Comparison of ENCODE assay signal across 13 cellular contexts in the genomic region with DNA sequence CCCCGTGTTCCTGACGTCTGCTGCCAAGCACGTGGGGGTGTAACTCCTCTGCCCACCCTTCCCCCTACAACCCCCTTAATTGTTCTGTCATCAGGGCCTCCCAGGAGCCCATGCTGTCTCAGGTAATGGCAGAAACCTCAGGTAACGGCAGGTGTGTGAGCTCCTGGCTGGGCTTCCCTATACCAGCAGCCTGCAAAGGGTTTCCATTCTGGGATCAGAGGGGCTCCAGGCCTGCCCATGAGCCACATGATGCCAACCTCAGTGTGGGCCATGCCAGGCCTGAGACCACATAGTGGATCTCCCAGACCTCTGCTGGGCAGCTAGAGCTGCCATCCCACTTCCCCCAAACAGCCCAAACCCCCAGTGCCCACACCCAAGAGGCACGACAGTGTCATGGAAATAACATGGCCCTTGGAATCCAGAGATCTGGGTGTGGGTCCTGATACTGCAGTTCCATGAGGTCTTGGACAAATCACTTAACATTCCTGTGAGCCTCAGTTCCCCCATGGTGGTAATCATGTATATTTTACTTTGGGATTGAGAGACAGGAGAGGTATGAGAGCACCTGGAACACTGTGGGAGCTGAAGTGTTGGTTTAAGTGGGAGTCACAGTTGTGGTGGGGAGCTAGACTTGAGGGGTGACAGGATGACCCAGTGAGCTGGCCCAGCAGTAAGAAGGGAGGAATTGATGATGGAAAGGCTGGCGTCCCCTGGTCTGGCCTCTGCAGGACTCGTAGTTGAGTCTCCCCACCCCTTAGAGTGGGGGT. TPM values are rescaled to one million over a fixed set of nuclear protein-coding genes. Genes with fewer than 3 reads are reported as not detected.
"Had no signal": no experiment of that assay in that cellular context is flagged by ENCODE, and none has a peak within 500 bp of the region (broad histone marks: within the 10 kb centered on the region; RNA-seq: fewer than 3 reads in every experiment).

No MANE protein-coding gene starts in this region.

- H3K4me1 Mint-ChIP-seq: activated naive CD8-positive, alpha-beta T cell treated with anti-CD3 and anti-CD28 coated beads, Interleukin-2, amount 50 U/mL, for 24 hours had no signal

- H3K36me3 Mint-ChIP-seq: memory B cell; stimulated activated effector memory CD8-positive, alpha-beta T cell treated with anti-CD3 and anti-CD28 coated beads, Interleukin-12 subunit alpha, Interleukin-12 subunit beta, amount 100 ng/mL, for 72 hours had no signal

- H3K9me3 Mint-ChIP-seq: activated CD8-positive, alpha-beta T cell treated with anti-CD3 and anti-CD28 coated beads for 36 hours; activated naive CD8-positive, alpha-beta T cell treated with anti-CD3 and anti-CD28 coated beads, Interleukin-2, amount 50 U/mL, for 24 hours; activated T-helper 1 cell treated with anti-CD3 and anti-CD28 coated beads, Interleukin-12 subunit alpha, Interleukin-12 subunit beta, Interleukin-2, Interleukin-4 antibody, amounts not matched to agents 30 ng/mL and 10 ng/mL and 1 ng/mL, durations not matched to agents 14 hours and 24 hours and 36 hours; memory B cell; nephron; stimulated activated effector memory CD8-positive, alpha-beta T cell treated with anti-CD3 and anti-CD28 coated beads, Interleukin-12 subunit alpha, Interleukin-12 subunit beta, amount 100 ng/mL, for 72 hours had no signal

- H3K27ac ChIP-seq: brain microvascular endothelial cell, esophagus squamous epithelium, SK-N-MC, stomach, suprapubic skin had no signal

- H3K4me3 Mint-ChIP-seq: activated CD8-positive, alpha-beta T cell treated with anti-CD3 and anti-CD28 coated beads for 36 hours; activated naive CD8-positive, alpha-beta T cell treated with anti-CD3 and anti-CD28 coated beads, Interleukin-2, amount 50 U/mL, for 24 hours; activated T-helper 1 cell treated with anti-CD3 and anti-CD28 coated beads, Interleukin-12 subunit alpha, Interleukin-12 subunit beta, Interleukin-2, Interleukin-4 antibody, amounts not matched to agents 30 ng/mL and 10 ng/mL and 1 ng/mL, durations not matched to agents 14 hours and 24 hours and 36 hours; memory B cell; stimulated activated effector memory CD8-positive, alpha-beta T cell treated with anti-CD3 and anti-CD28 coated beads, Interleukin-12 subunit alpha, Interleukin-12 subunit beta, amount 100 ng/mL, for 72 hours had no signal

- H3K4me3 ChIP-seq: esophagus squamous epithelium, gastrocnemius medialis, SK-N-MC, stomach, suprapubic skin had no signal

- H3K27ac Mint-ChIP-seq: activated CD8-positive, alpha-beta T cell treated with anti-CD3 and anti-CD28 coated beads for 36 hours; activated naive CD8-positive, alpha-beta T cell treated with anti-CD3 and anti-CD28 coated beads, Interleukin-2, amount 50 U/mL, for 24 hours; activated T-helper 1 cell treated with anti-CD3 and anti-CD28 coated beads, Interleukin-12 subunit alpha, Interleukin-12 subunit beta, Interleukin-2, Interleukin-4 antibody, amounts not matched to agents 30 ng/mL and 10 ng/mL and 1 ng/mL, durations not matched to agents 14 hours and 24 hours and 36 hours; memory B cell; stimulated activated effector memory CD8-positive, alpha-beta T cell treated with anti-CD3 and anti-CD28 coated beads, Interleukin-12 subunit alpha, Interleukin-12 subunit beta, amount 100 ng/mL, for 72 hours; T-helper 17 cell had no signal

RNA-seq across cellular contexts. Expression of a gene that starts 59.6 kb away (rescaled TPM):
- total RNA-seq: activated CD8-positive, alpha-beta T cell treated with anti-CD3 and anti-CD28 coated beads for 36 hours; T-helper 17 cell had no signal
